12 cellular contexts compared by ENCODE assay signal in the genomic region with DNA sequence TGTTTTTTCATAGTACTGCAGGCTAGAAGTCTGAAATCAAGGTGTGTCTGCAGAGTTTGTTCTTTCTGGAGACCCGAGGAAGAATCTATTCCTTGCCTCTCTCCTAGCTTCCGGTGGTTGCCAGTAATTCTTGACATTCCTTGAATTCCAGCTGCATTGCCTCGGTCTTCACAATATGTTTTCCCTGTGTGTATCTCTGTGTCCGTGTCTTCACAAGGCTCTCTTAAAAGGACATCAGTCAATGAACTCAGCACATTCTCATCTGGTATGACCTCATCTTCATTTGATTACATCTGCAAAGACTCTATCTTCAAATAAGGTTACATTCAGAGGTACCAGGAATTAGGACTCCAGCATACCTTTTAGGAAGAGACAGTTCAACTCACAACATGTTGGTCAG.
DNase-seq lines count a peak whose midpoint lies in the region; ATAC-seq, FAIRE-seq and TF ChIP-seq lines count a peak whose summit lies in the region.
"Had no signal": no experiment of that assay in that cellular context is flagged by ENCODE, and none has a peak within 500 bp of the region (broad histone marks: within the 10 kb centered on the region; RNA-seq: fewer than 3 reads in every experiment).

No MANE protein-coding gene starts in this region.

- DNase-seq in HTR-8/SVneo (ENCODE audit: insufficient read length, low spot score) (peak; percentile 25), amniotic epithelial cell (ENCODE audit: low read depth) (peak; percentile 79), AML-193 (lab: John Stamatoyannopoulos, UW) (no peak), WERI-Rb-1 (no peak), pons (ENCODE audit: low spot score) (no peak)
- DNase-seq in naive thymus-derived CD4-positive, alpha-beta T cell = no peak
- DNase-seq: immature natural killer cell, NCI-H187 treated with DMSO at 0.1 percent for 48 hours had no signal

- H2AFZ ChIP-seq in ACC112 (ENCODE audit: low read length, unreplicated experiment) = peak overlapping the region; percentile 52

- H3K9me3 Mint-ChIP-seq in naive thymus-derived CD4-positive, alpha-beta T cell = no peaks in the 10 kb centered on the region

- ATAC-seq in naive thymus-derived CD4-positive, alpha-beta T cell = no peak

- FAIRE-seq in HTR-8/SVneo (lab: Jason Lieb, UNC) (no peak), islet of Langerhans (lab: Jason Lieb, UNC) (peak; percentile 87)

- H3K4me3 Mint-ChIP-seq in naive thymus-derived CD4-positive, alpha-beta T cell = no peak overlapping the region
- H3K4me3 Mint-ChIP-seq: activated naive CD8-positive, alpha-beta T cell; immature natural killer cell had no signal

- TF ChIP-seq CTCF in WERI-Rb-1 (IDR thresholded peaks at IDR 0.05; ENCODE audit: low read depth, low read length) = no peak

- H3K4me3 ChIP-seq in ACC112 (ENCODE audit: low read depth, low read length) = 0 out of 2 replicates have a peak overlapping the region, but pooled peaks have one; percentile 7
- H3K4me3 ChIP-seq in WERI-Rb-1 (ENCODE audit: low read depth, low read length) = no peak overlapping the region
- H3K4me3 ChIP-seq in naive thymus-derived CD4-positive, alpha-beta T cell (ENCODE audit: low read length) = no peak overlapping the region
- H3K4me3 ChIP-seq: thoracic aorta had no signal

- no peaks in the 10 kb centered on the region for H3K36me3 Mint-ChIP-seq in naive thymus-derived CD4-positive, alpha-beta T cell
- H3K36me3 Mint-ChIP-seq: activated naive CD8-positive, alpha-beta T cell; immature natural killer cell had no signal

- H3K9me3 ChIP-seq in WERI-Rb-1 (ENCODE audit: severe bottlenecking) = no peaks in the 10 kb centered on the region
- H3K9me3 ChIP-seq in naive thymus-derived CD4-positive, alpha-beta T cell (ENCODE audit: control insufficient read depth in 2 of 3, low read length in 3 of 3) = no peaks in the 10 kb centered on the region
- H3K9me3 ChIP-seq: thoracic aorta had no signal

- H3K27me3 ChIP-seq in ACC112 (ENCODE audit: insufficient read depth, low read length) = no peaks in the 10 kb centered on the region
- H3K27me3 ChIP-seq in WERI-Rb-1 (ENCODE audit: insufficient read depth, low read depth, severe bottlenecking) = no peaks in the 10 kb centered on the region
- no peaks in the 10 kb centered on the region for H3K27me3 ChIP-seq in naive thymus-derived CD4-positive, alpha-beta T cell (ENCODE audit: control insufficient read depth in 2 of 2, insufficient read depth in 2 of 2, low read length in 2 of 2)

- POLR2A ChIA-PET in naive thymus-derived CD4-positive, alpha-beta T cell (lab: Charles Lee) = no interaction called here

- H3K27ac Mint-ChIP-seq in naive thymus-derived CD4-positive, alpha-beta T cell = no peak overlapping the region
- H3K27ac Mint-ChIP-seq: activated naive CD8-positive, alpha-beta T cell; immature natural killer cell had no signal

- intact Hi-C loops in naive thymus-derived CD4-positive, alpha-beta T cell (cut with micrococcal nuclease) = no loop called here

- H3K4me1 Mint-ChIP-seq in naive thymus-derived CD4-positive, alpha-beta T cell = no peaks in the 10 kb centered on the region
- H3K4me1 Mint-ChIP-seq: immature natural killer cell had no signal

- H3K27ac ChIP-seq in ACC112 (ENCODE audit: low read depth, low read length) = no peak overlapping the region
- no peak overlapping the region for H3K27ac ChIP-seq in WERI-Rb-1
- no peak overlapping the region for H3K27ac ChIP-seq in naive thymus-derived CD4-positive, alpha-beta T cell (ENCODE audit: low read depth, low read length)
- H3K27ac ChIP-seq: thoracic aorta had no signal

- no peaks in the 10 kb centered on the region for H3K79me2 ChIP-seq in ACC112 (ENCODE audit: control insufficient read depth, insufficient read depth, low read length, unreplicated experiment)

- H3K4me1 ChIP-seq in ACC112 (ENCODE audit: control insufficient read depth, insufficient read depth, low read length, unreplicated experiment) = peaks cover 16% of the 10 kb centered on the region
- no peaks in the 10 kb centered on the region for H3K4me1 ChIP-seq in naive thymus-derived CD4-positive, alpha-beta T cell (ENCODE audit: control insufficient read depth in 2 of 2, insufficient read depth in 2 of 2, low read length in 2 of 2)

- H3K36me3 ChIP-seq in ACC112 (ENCODE audit: insufficient read depth, low read length) (no peaks in the 10 kb centered on the region), WERI-Rb-1 (no peaks in the 10 kb centered on the region)
- H3K36me3 ChIP-seq in naive thymus-derived CD4-positive, alpha-beta T cell (ENCODE audit: control insufficient read depth in 2 of 3, insufficient read depth in 3 of 3, low read length in 3 of 3) = no peaks in the 10 kb centered on the region
- H3K36me3 ChIP-seq: thoracic aorta had no signal

- CTCF ChIA-PET in naive thymus-derived CD4-positive, alpha-beta T cell (lab: Charles Lee) = no interaction called here

- peaks cover 0 to 5% (median 3%) of the 10 kb centered on the region in 5 donors for H3K27me3 Mint-ChIP-seq in naive thymus-derived CD4-positive, alpha-beta T cell

Comparison
In these comparisons a context has a peak if more than half of its experiments do, and no peak if none do; other contexts are left out.
1. DNase-seq: peak in HTR-8/SVneo (single experiment) and amniotic epithelial cell (single experiment); none in AML-193 (0 of 2), WERI-Rb-1 (single experiment), pons (single experiment) and naive thymus-derived CD4-positive, alpha-beta T cell (0 of 9).